Comparison of ENCODE assay signal across 27 cellular contexts in the genomic region with DNA sequence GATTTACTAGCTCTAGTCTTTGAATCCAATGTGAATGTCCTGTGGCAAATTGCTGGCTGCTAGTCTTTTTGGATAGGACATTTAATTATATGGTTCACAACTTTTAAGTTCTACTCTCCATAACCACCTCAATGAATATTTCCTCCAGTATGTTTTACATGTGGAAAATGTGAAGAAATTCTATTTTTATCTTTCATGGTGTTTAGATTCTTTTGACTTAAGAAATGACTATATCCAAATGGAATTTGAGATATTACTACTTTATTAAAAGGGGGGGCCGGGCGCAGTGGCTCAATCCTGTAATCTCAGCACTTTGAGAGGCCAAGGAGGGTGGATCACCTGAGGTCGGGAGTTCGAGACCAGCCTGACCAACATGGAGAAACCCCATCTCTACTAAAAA.
DNase-seq lines count a peak whose midpoint lies in the region; ATAC-seq and TF ChIP-seq lines count a peak whose summit lies in the region.
"Had no signal": no experiment of that assay in that cellular context is flagged by ENCODE, and none has a peak within 500 bp of the region (broad histone marks: within the 10 kb centered on the region; RNA-seq: fewer than 3 reads in every experiment).

No MANE protein-coding gene starts in this region.

- H3K9me3 ChIP-seq in subcutaneous abdominal adipose tissue (ENCODE audit: control insufficient read depth in 5 of 5, low read length in 5 of 5) (no peaks in the 10 kb centered on the region), upper lobe of left lung (no peaks in the 10 kb centered on the region)
- H3K9me3 ChIP-seq: prostate gland, sigmoid colon had no signal

- H3K27me3 ChIP-seq in subcutaneous abdominal adipose tissue (ENCODE audit: control insufficient read depth in 5 of 5, insufficient read depth in 4 of 5, low read length in 5 of 5) (no peaks in the 10 kb centered on the region), upper lobe of left lung (no peaks in the 10 kb centered on the region)
- H3K27me3 ChIP-seq: neural progenitor cell, sigmoid colon had no signal

- no peaks in the 10 kb centered on the region for H3K27me3 Mint-ChIP-seq in HFFc6 (ENCODE audit: insufficient read depth)
- peaks cover 3% of the 10 kb centered on the region for H3K27me3 Mint-ChIP-seq in T-helper 2 cell treated with Interferon-gamma antibody and Interleukin-4, amounts not matched to agents 5 μg/mL and 100 μg/mL, for 36 hours (ENCODE audit: low read depth)
- H3K27me3 Mint-ChIP-seq: type B pancreatic cell had no signal

- no peaks in the 10 kb centered on the region for H3K9me3 Mint-ChIP-seq in HFFc6
- H3K9me3 Mint-ChIP-seq in T-helper 2 cell treated with Interferon-gamma antibody and Interleukin-4, amounts not matched to agents 5 μg/mL and 100 μg/mL, for 36 hours = no peaks in the 10 kb centered on the region
- H3K9me3 Mint-ChIP-seq: activated CD4-positive, alpha-beta memory T cell treated with anti-CD3 and anti-CD28 coated beads, Interleukin-2, amount 10 ng/mL, durations not matched to agents 7 days and 5 days; activated naive CD8-positive, alpha-beta T cell treated with anti-CD3 and anti-CD28 coated beads, Interleukin-2, amount 10 ng/mL, durations not matched to agents 7 days and 5 days; CD8-positive, alpha-beta T cell; effector memory CD8-positive, alpha-beta T cell; H9; type B pancreatic cell had no signal

- peaks cover 0 to 7% (median 0%) of the 10 kb centered on the region in 5 donors for H3K4me1 ChIP-seq in subcutaneous abdominal adipose tissue (ENCODE audit: control insufficient read depth in 5 of 5, insufficient read depth in 5 of 5, low read length in 5 of 5)
- no peaks in the 10 kb centered on the region for H3K4me1 ChIP-seq in upper lobe of left lung
- H3K4me1 ChIP-seq: neural progenitor cell, prostate gland had no signal

- ATAC-seq in GM21381 (IDR thresholded peaks at IDR 0.05; ENCODE audit: unreplicated experiment) = no peak
- ATAC-seq in HG03460 (IDR thresholded peaks at IDR 0.05; ENCODE audit: unreplicated experiment) = no peak
- ATAC-seq in upper lobe of left lung (ENCODE audit: low FRiP score in 2 of 2) = no peak
- ATAC-seq: CD8-positive, alpha-beta T cell; effector memory CD8-positive, alpha-beta T cell; esophagus mucosa; Panc1 had no signal

- no peaks in the 10 kb centered on the region for H3K36me3 Mint-ChIP-seq in HFFc6 (ENCODE audit: low read depth)
- H3K36me3 Mint-ChIP-seq in T-helper 2 cell treated with Interferon-gamma antibody and Interleukin-4, amounts not matched to agents 5 μg/mL and 100 μg/mL, for 36 hours (ENCODE audit: low read depth) = no peaks in the 10 kb centered on the region
- H3K36me3 Mint-ChIP-seq: activated naive CD8-positive, alpha-beta T cell treated with anti-CD3 and anti-CD28 coated beads, Interleukin-2, amount 10 ng/mL, durations not matched to agents 7 days and 5 days; CD8-positive, alpha-beta T cell; neural progenitor cell; type B pancreatic cell had no signal

- DNase-seq in HFFc6 = no peak
- peak; percentile 22 for DNase-seq in astrocyte of the hippocampus (ENCODE audit: low read depth, low spot score)
- peak; percentile 11 for DNase-seq in fibroblast of villous mesenchyme (ENCODE audit: low read depth)
- no peak for DNase-seq in T-helper 2 cell treated with Interferon-gamma antibody and Interleukin-4, amounts not matched to agents 5 μg/mL and 100 μg/mL, for 36 hours (ENCODE audit: low spot score)
- no peak for DNase-seq in upper lobe of left lung
- DNase-seq: activated CD4-positive, alpha-beta memory T cell treated with anti-CD3 and anti-CD28 coated beads, Interleukin-2, amount 10 ng/mL, durations not matched to agents 7 days and 5 days; activated CD4-positive, CD25-positive, alpha-beta regulatory T cell treated with anti-CD3 and anti-CD28 coated beads, Interleukin-2, amount 50 U/mL, for 72 hours; activated naive CD8-positive, alpha-beta T cell treated with anti-CD3 and anti-CD28 coated beads, Interleukin-2, amount 10 ng/mL, durations not matched to agents 7 days and 5 days; CD8-positive, alpha-beta T cell; effector memory CD8-positive, alpha-beta T cell; glutamatergic neuron; H9; NCI-H1436 treated with DMSO at 0.1 percent for 48 hours; NCI-H524; sigmoid colon; stimulated activated CD8-positive, alpha-beta memory T cell treated with anti-CD3 and anti-CD28 coated beads, Interleukin-4, amount 100 ng/mL, for 48 hours; T-helper 1 cell had no signal

- H3K4me1 Mint-ChIP-seq in HFFc6 (ENCODE audit: low read depth) = peaks cover 28% of the 10 kb centered on the region
- peaks cover 2% of the 10 kb centered on the region for H3K4me1 Mint-ChIP-seq in T-helper 2 cell treated with Interferon-gamma antibody and Interleukin-4, amounts not matched to agents 5 μg/mL and 100 μg/mL, for 36 hours (ENCODE audit: low read depth)
- H3K4me1 Mint-ChIP-seq: activated naive CD8-positive, alpha-beta T cell treated with anti-CD3 and anti-CD28 coated beads, Interleukin-2, amount 10 ng/mL, durations not matched to agents 7 days and 5 days; neural progenitor cell had no signal

- H3K4me3 ChIP-seq in fibroblast of villous mesenchyme (ENCODE audit: low read depth, low read length) = no peak overlapping the region
- no peak overlapping the region for H3K4me3 ChIP-seq in subcutaneous abdominal adipose tissue (ENCODE audit: low read depth in 1 of 5, low read length in 5 of 5)
- H3K4me3 ChIP-seq in upper lobe of left lung = no peak overlapping the region
- H3K4me3 ChIP-seq: coronary artery, lung, neural progenitor cell, prostate gland, sigmoid colon had no signal

- H3K27ac ChIP-seq in subcutaneous abdominal adipose tissue (ENCODE audit: low read depth, low read length) (peak overlapping the region; percentile 86), upper lobe of left lung (no peak overlapping the region)
- H3K27ac ChIP-seq: coronary artery, neural progenitor cell, prostate gland had no signal

- 85 to 87% methylated on average over 4 of the region's 4 CpGs for WGBS in upper lobe of left lung, 2 donors

- H3K27ac Mint-ChIP-seq in HFFc6 = peak overlapping the region; percentile 70
- no peak overlapping the region for H3K27ac Mint-ChIP-seq in T-helper 2 cell treated with Interferon-gamma antibody and Interleukin-4, amounts not matched to agents 5 μg/mL and 100 μg/mL, for 36 hours
- H3K27ac Mint-ChIP-seq: activated CD4-positive, alpha-beta memory T cell treated with anti-CD3 and anti-CD28 coated beads, Interleukin-2, amount 10 ng/mL, durations not matched to agents 7 days and 5 days; activated naive CD8-positive, alpha-beta T cell treated with anti-CD3 and anti-CD28 coated beads, Interleukin-2, amount 10 ng/mL, durations not matched to agents 7 days and 5 days; CD8-positive, alpha-beta T cell; effector memory CD8-positive, alpha-beta T cell; H9; neural progenitor cell; type B pancreatic cell had no signal

- H3K4me3 Mint-ChIP-seq in HFFc6 = no peak overlapping the region
- no peak overlapping the region for H3K4me3 Mint-ChIP-seq in T-helper 2 cell treated with Interferon-gamma antibody and Interleukin-4, amounts not matched to agents 5 μg/mL and 100 μg/mL, for 36 hours
- H3K4me3 Mint-ChIP-seq: activated CD4-positive, alpha-beta memory T cell treated with anti-CD3 and anti-CD28 coated beads, Interleukin-2, amount 10 ng/mL, durations not matched to agents 7 days and 5 days; activated naive CD8-positive, alpha-beta T cell treated with anti-CD3 and anti-CD28 coated beads, Interleukin-2, amount 10 ng/mL, durations not matched to agents 7 days and 5 days; CD8-positive, alpha-beta T cell; effector memory CD8-positive, alpha-beta T cell; H9; neural progenitor cell; type B pancreatic cell had no signal

- TF ChIP-seq EP300 in upper lobe of left lung (IDR thresholded peaks at IDR 0.05) = no peak

- TF ChIP-seq CTCF in HFFc6 (IDR thresholded peaks at IDR 0.05) = no peak
- no peak for TF ChIP-seq CTCF in fibroblast of villous mesenchyme (IDR thresholded peaks at IDR 0.05; ENCODE audit: insufficient read depth, low read depth, low read length)
- no peak for TF ChIP-seq CTCF in upper lobe of left lung (IDR thresholded peaks at IDR 0.05)

- no peaks in the 10 kb centered on the region for H3K36me3 ChIP-seq in subcutaneous abdominal adipose tissue (ENCODE audit: control insufficient read depth in 5 of 5, insufficient read depth in 5 of 5, low read length in 5 of 5)
- H3K36me3 ChIP-seq in upper lobe of left lung = no peaks in the 10 kb centered on the region
- H3K36me3 ChIP-seq: neural progenitor cell, prostate gland, sigmoid colon had no signal

- TF ChIP-seq POLR2A in upper lobe of left lung (IDR thresholded peaks at IDR 0.05) = no peak

- H3K9ac ChIP-seq in subcutaneous abdominal adipose tissue (ENCODE audit: low read length in 5 of 5) = no peak overlapping the region
- H3K9ac ChIP-seq: neural progenitor cell had no signal

Comparison
In these comparisons a context has a peak if more than half of its experiments do, and no peak if none do; other contexts are left out.
1. DNase-seq: peak in astrocyte of the hippocampus (single experiment) and fibroblast of villous mesenchyme (single experiment); none in HFFc6 (single experiment), T-helper 2 cell treated with Interferon-gamma antibody and Interleukin-4, amounts not matched to agents 5 μg/mL and 100 μg/mL, for 36 hours (single experiment) and upper lobe of left lung (0 of 2).